Comparison of ENCODE assay signal across 19 cellular contexts in genomic region chr1:107895403-107896181, GRCh38.
DNase-seq lines count a peak whose midpoint lies in the region; ATAC-seq and TF ChIP-seq lines count a peak whose summit lies in the region.
"Had no signal": no experiment of that assay in that cellular context is flagged by ENCODE, and none has a peak within 500 bp of the region (broad histone marks: within the 10 kb centered on the region; RNA-seq: fewer than 3 reads in every experiment).

No MANE protein-coding gene starts in this region.

- H3K4me1 ChIP-seq in Peyer's patch, result no peaks in the 10 kb centered on the region

- H3K4me3 Mint-ChIP-seq in activated naive CD8-positive, alpha-beta T cell, result no peak overlapping the region
- no peak overlapping the region for H3K4me3 Mint-ChIP-seq in activated naive CD8-positive, alpha-beta T cell treated with anti-CD3 and anti-CD28 coated beads for 36 hours
- H3K4me3 Mint-ChIP-seq: mesothelial cell of epicardium; stimulated activated naive CD8-positive, alpha-beta T cell treated with anti-CD3 and anti-CD28 coated beads, Interleukin-15, amount 100 ng/mL, for 72 hours; WTC11 had no signal

- CTCF ChIA-PET in GM10248 (lab: Yijun Ruan, JAX), result interaction anchor here (1.7 kb wide), 1 partner anchor 27 kb away, joined by 3 read pairs; no protein-coding TSS in a partner anchor

- no peak for TF ChIP-seq POLR2A in Peyer's patch (IDR thresholded peaks at IDR 0.05)

- POLR2A ChIA-PET in GM10248 (lab: Yijun Ruan, JAX), result no interaction called here

- peak overlapping the region in 1 of 4 donors; percentile 35 for H3K27ac ChIP-seq in Peyer's patch
- H3K27ac ChIP-seq: hepatocyte, right atrium auricular region had no signal

- H3K27me3 ChIP-seq in Peyer's patch, result no peaks in the 10 kb centered on the region
- H3K27me3 ChIP-seq: hepatocyte, right atrium auricular region had no signal

- peaks cover 2% of the 10 kb centered on the region for H3K36me3 Mint-ChIP-seq in activated naive CD8-positive, alpha-beta T cell
- H3K36me3 Mint-ChIP-seq in activated naive CD8-positive, alpha-beta T cell treated with anti-CD3 and anti-CD28 coated beads for 36 hours, result peaks cover 14% of the 10 kb centered on the region
- H3K36me3 Mint-ChIP-seq: mesothelial cell of epicardium had no signal

- peaks cover 56% of the 10 kb centered on the region for H3K4me1 Mint-ChIP-seq in activated naive CD8-positive, alpha-beta T cell (ENCODE audit: low read depth)
- peaks cover 54% of the 10 kb centered on the region for H3K4me1 Mint-ChIP-seq in activated naive CD8-positive, alpha-beta T cell treated with anti-CD3 and anti-CD28 coated beads for 36 hours

- H3K9me3 Mint-ChIP-seq in activated naive CD8-positive, alpha-beta T cell (ENCODE audit: low read depth), result peaks cover 3% of the 10 kb centered on the region
- peaks cover 17% of the 10 kb centered on the region for H3K9me3 Mint-ChIP-seq in activated naive CD8-positive, alpha-beta T cell treated with anti-CD3 and anti-CD28 coated beads for 36 hours

- H3K36me3 ChIP-seq in Peyer's patch, result no peaks in the 10 kb centered on the region
- H3K36me3 ChIP-seq: right atrium auricular region had no signal

- H3K9me3 ChIP-seq in Peyer's patch, result no peaks in the 10 kb centered on the region
- H3K9me3 ChIP-seq: right atrium auricular region had no signal

- H3K27ac Mint-ChIP-seq in activated naive CD8-positive, alpha-beta T cell, result peak overlapping the region; percentile 77
- no peak overlapping the region for H3K27ac Mint-ChIP-seq in activated naive CD8-positive, alpha-beta T cell treated with anti-CD3 and anti-CD28 coated beads for 36 hours
- H3K27ac Mint-ChIP-seq: mesothelial cell of epicardium had no signal

- no peak overlapping the region for H3K4me3 ChIP-seq in Peyer's patch
- H3K4me3 ChIP-seq: hepatocyte, right atrium auricular region had no signal

- H3K27me3 Mint-ChIP-seq in activated naive CD8-positive, alpha-beta T cell, result no peaks in the 10 kb centered on the region
- no peaks in the 10 kb centered on the region for H3K27me3 Mint-ChIP-seq in activated naive CD8-positive, alpha-beta T cell treated with anti-CD3 and anti-CD28 coated beads for 36 hours
- H3K27me3 Mint-ChIP-seq: stimulated activated naive CD8-positive, alpha-beta T cell treated with anti-CD3 and anti-CD28 coated beads, Interleukin-15, amount 100 ng/mL, for 72 hours had no signal

- ATAC-seq in GM21367 (IDR thresholded peaks at IDR 0.05; ENCODE audit: unreplicated experiment) (no peak), HG02759 (IDR thresholded peaks at IDR 0.05; ENCODE audit: unreplicated experiment) (no peak)
- ATAC-seq: left cardiac atrium; stimulated activated naive CD8-positive, alpha-beta T cell treated with anti-CD3 and anti-CD28 coated beads, Interleukin-15, amount 100 ng/mL, for 72 hours; WTC11 had no signal

- DNase-seq in activated naive CD8-positive, alpha-beta T cell treated with anti-CD3 and anti-CD28 coated beads for 36 hours, result no peak
- DNase-seq in Peyer's patch, result peak in 2 of 3 donors; percentile 52 to 58
- DNase-seq in kidney tubule cell (ENCODE audit: low spot score), result peak; percentile 28
- DNase-seq in GM10248 (ENCODE audit: extremely low spot score), result no peak
- DNase-seq in HT-29 (ENCODE audit: low spot score), result no peak
- DNase-seq: ACHN; activated CD8-positive, alpha-beta memory T cell treated with anti-CD3 and anti-CD28 coated beads, Interleukin-2, amount 50 U/mL, for 4 hours; activated gamma-delta T cell; IMR-90; left cardiac atrium; stimulated activated naive CD8-positive, alpha-beta T cell treated with anti-CD3 and anti-CD28 coated beads, Interleukin-15, amount 100 ng/mL, for 72 hours; T-helper 1 cell had no signal

- TF ChIP-seq CTCF in Peyer's patch (IDR thresholded peaks at IDR 0.05), result no peak
- no peak for TF ChIP-seq CTCF in GM10248 (IDR thresholded peaks at IDR 0.05; ENCODE audit: control extremely low read depth, extremely low read depth, low read depth, missing control alignments)

Comparison
In these comparisons a context has a peak if more than half of its experiments do, and no peak if none do; other contexts are left out.
1. DNase-seq: peak in Peyer's patch (2 of 3) and kidney tubule cell (single experiment); none in activated naive CD8-positive, alpha-beta T cell treated with anti-CD3 and anti-CD28 coated beads for 36 hours (single experiment), GM10248 (single experiment) and HT-29 (single experiment).